ENCODE assay signal across 20 cellular contexts in genomic region chr12:47850153-47851084, GRCh38. TPM values are rescaled to one million over a fixed set of nuclear protein-coding genes. Genes with fewer than 3 reads are reported as not detected.
A peak's percentile ranks its signal among the peaks of the same experiment; 100 is the strongest.
DNase-seq lines count a peak whose midpoint lies in the region; ATAC-seq, FAIRE-seq and TF ChIP-seq lines count a peak whose summit lies in the region.
"Had no signal": no experiment of that assay in that cellular context is flagged by ENCODE, and none has a peak within 500 bp of the region (broad histone marks: within the 10 kb centered on the region; RNA-seq: fewer than 3 reads in every experiment).

No MANE protein-coding gene starts in this region.

- no peak overlapping the region for H3K56ac ChIP-seq in H1 (replicated peaks; ENCODE audit: insufficient read length, low read depth, low read length)

- no peaks in the 10 kb centered on the region for H3K23me2 ChIP-seq in H1 (ENCODE audit: low read depth, low read length)

- H3K14ac ChIP-seq in H1 (ENCODE audit: insufficient read length) = no peak overlapping the region

- H3K9ac ChIP-seq in H1 (replicated peaks in 1 of 4; ENCODE audit: extremely low read depth in 1 of 4, low read depth in 3 of 4, low read length in 3 of 4) = no peak overlapping the region
- H3K9ac ChIP-seq in liver (ENCODE audit: low read depth in 1 of 2, low read length in 2 of 2) = peak overlapping the region in 1 of 2 donors; percentile 10

- no peak for TF ChIP-seq EP300 in H1 (IDR thresholded peaks at IDR 0.05; ENCODE audit: borderline replicate concordance in 1 of 2, low read depth in 2 of 2, low read length in 2 of 2)

- CTCF ChIA-PET in H1 (lab: Charles Lee; ENCODE audit: partially characterized antibody) = interaction anchor here (0.9 to 30.5 kb wide), 11 partner anchors 9 to 332 kb away, joined by 3 to 2001 read pairs (median 5); partner anchors contain the start of genes HDAC7 and SLC48A1

- H3K4ac ChIP-seq in H1 (replicated peaks; ENCODE audit: insufficient read length, low read depth, low read length) = no peak overlapping the region

- peak overlapping the region; percentile 76; the same call in 1 of the 2 replicates for H2AFZ ChIP-seq in H1 (ENCODE audit: low read length)

- no peak overlapping the region for H4K8ac ChIP-seq in H1 (ENCODE audit: extremely low read depth, insufficient read depth, low read length)

- DNase-seq in activated naive CD8-positive, alpha-beta T cell treated with anti-CD3 and anti-CD28 coated beads, Interleukin-2, amount 50 U/mL, for 24 hours = no peak
- DNase-seq in activated naive CD8-positive, alpha-beta T cell treated with anti-CD3 and anti-CD28 coated beads for 36 hours = no peak
- DNase-seq in H1 (ENCODE audit: low read depth in 1 of 2, low spot score in 2 of 2) (no peak), GM19240 (ENCODE audit: insufficient read length, low spot score) (no peak), KBM-7 (no peak)
- DNase-seq: activated naive CD4-positive, alpha-beta T cell; DMS153; GF-D8; heart right ventricle; HFFc6; natural killer cell; NCI-H2029; NCI-H446 treated with DMSO at 0.1 percent for 48 hours; NK-92 treated with Interleukin-12 subunit alpha and Interleukin-12 subunit beta, amount 100 ng/mL, for 24 hours; stimulated activated CD4-positive, alpha-beta T cell treated with anti-CD3 and anti-CD28 coated beads, Interleukin-2, amount 100 ng/mL, for 48 hours had no signal

- no peak overlapping the region for H2BK20ac ChIP-seq in H1 (ENCODE audit: low read length)

- H4K91ac ChIP-seq in H1 (replicated peaks; ENCODE audit: insufficient read length, low read length) = no peak overlapping the region

- H3K27ac Mint-ChIP-seq in activated naive CD8-positive, alpha-beta T cell treated with anti-CD3 and anti-CD28 coated beads, Interleukin-2, amount 50 U/mL, for 24 hours = peak overlapping the region; percentile 12
- no peak overlapping the region for H3K27ac Mint-ChIP-seq in activated naive CD8-positive, alpha-beta T cell treated with anti-CD3 and anti-CD28 coated beads for 36 hours
- H3K27ac Mint-ChIP-seq: HFFc6, natural killer cell had no signal

- no peak overlapping the region for H2BK12ac ChIP-seq in H1 (ENCODE audit: low read depth, low read length)

- H3K4me1 ChIP-seq in H1 (replicated peaks in 1 of 4; ENCODE audit: control insufficient read depth in 3 of 4, insufficient read depth in 4 of 4, low read length in 3 of 4) (peaks cover 0 to 13% (median 5%) of the 10 kb centered on the region in 4 experiments; a peak in 4 of 7 replicates), liver (ENCODE audit: control insufficient read depth in 4 of 4, insufficient read depth in 4 of 4, low read length in 3 of 4) (peaks cover 3 to 42% (median 34%) of the 10 kb centered on the region in 4 donors)

- H4K5ac ChIP-seq in H1 (ENCODE audit: insufficient read length, low read depth, low read length) = no peak overlapping the region

- TF ChIP-seq RAD21 in H1 (IDR thresholded peaks at IDR 0.05 in 1 of 2, conservative IDR thresholded peaks at IDR 0.05 in 1 of 2; ENCODE audit: low read depth in 2 of 2, low read length in 2 of 2) (no peak), liver (IDR thresholded peaks at IDR 0.05) (no peak)

- POLR2A ChIA-PET in H1 (lab: Charles Lee; ENCODE audit: partially characterized antibody) = interaction anchor here (1.1 to 28.4 kb wide), 2 partner anchors 9 to 42 kb away, joined by 3 to 480 read pairs; partner anchors contain the start of gene HDAC7

- FAIRE-seq in H1 (lab: Jason Lieb, UNC) = no peak
- FAIRE-seq: islet of Langerhans, urothelium cell line had no signal

- H3K36me3 Mint-ChIP-seq in activated naive CD8-positive, alpha-beta T cell treated with anti-CD3 and anti-CD28 coated beads, Interleukin-2, amount 50 U/mL, for 24 hours (ENCODE audit: low read depth) = peaks cover 71% of the 10 kb centered on the region
- H3K36me3 Mint-ChIP-seq in activated naive CD8-positive, alpha-beta T cell treated with anti-CD3 and anti-CD28 coated beads for 36 hours = peaks cover 55% of the 10 kb centered on the region
- H3K36me3 Mint-ChIP-seq: natural killer cell had no signal

- H3K4me3 Mint-ChIP-seq in activated naive CD8-positive, alpha-beta T cell treated with anti-CD3 and anti-CD28 coated beads, Interleukin-2, amount 50 U/mL, for 24 hours = no peak overlapping the region
- no peak overlapping the region for H3K4me3 Mint-ChIP-seq in activated naive CD8-positive, alpha-beta T cell treated with anti-CD3 and anti-CD28 coated beads for 36 hours
- H3K4me3 Mint-ChIP-seq: HFFc6, natural killer cell had no signal

- H3K27me3 ChIP-seq in H1 (replicated peaks in 1 of 4; ENCODE audit: control insufficient read depth in 3 of 4, extremely low read depth in 1 of 4, insufficient read depth in 3 of 4, low read length in 3 of 4) = peaks cover 0 to 2% (median 0%) of the 10 kb centered on the region in 4 experiments; a peak in 2 of 7 replicates
- H3K27me3 ChIP-seq in liver (ENCODE audit: control insufficient read depth in 4 of 4, insufficient read depth in 4 of 4, low read length in 3 of 4) = no peaks in the 10 kb centered on the region
- H3K27me3 ChIP-seq: heart right ventricle had no signal

- H4K20me1 ChIP-seq in H1 (replicated peaks in 1 of 2; ENCODE audit: control insufficient read depth in 1 of 2, insufficient read depth in 2 of 2, low read length in 2 of 2) = no peaks in the 10 kb centered on the region

- no peaks in the 10 kb centered on the region; the same call in 1 of the 2 replicates for H3K79me1 ChIP-seq in H1 (ENCODE audit: low read depth, low read length)

- H3K23ac ChIP-seq in H1 (ENCODE audit: insufficient read length) = no peak overlapping the region

- 38% methylated on average over 9 of the region's 12 CpGs; no CpG with 5 or more reads in 1 of the 2 experiments for WGBS in H1 (ENCODE audit: extremely low coverage in 1 of 2, insufficient coverage in 1 of 2, insufficient read length in 1 of 2, insufficient replicate concordance in 2 of 2, low coverage in 1 of 2, low lambda C conversion rate in 2 of 2, missing lambda C conversion rate in 1 of 2), 2 experiments
- WGBS in liver = 43% methylated on average over 12 of the region's 12 CpGs

- H3K36me3 ChIP-seq in H1 (ENCODE audit: control insufficient read depth in 2 of 4, insufficient read depth in 4 of 4, low read length in 3 of 4) = no peaks in the 10 kb centered on the region
- H3K36me3 ChIP-seq in liver (ENCODE audit: control insufficient read depth in 4 of 4, insufficient read depth in 3 of 4, low read depth in 1 of 4, low read length in 3 of 4) = no peaks in the 10 kb centered on the region

- H2BK5ac ChIP-seq in H1 (ENCODE audit: low read depth, low read length) = no peak overlapping the region

- no peaks in the 10 kb centered on the region for H3K9me3 Mint-ChIP-seq in activated naive CD8-positive, alpha-beta T cell treated with anti-CD3 and anti-CD28 coated beads, Interleukin-2, amount 50 U/mL, for 24 hours
- H3K9me3 Mint-ChIP-seq in activated naive CD8-positive, alpha-beta T cell treated with anti-CD3 and anti-CD28 coated beads for 36 hours = no peaks in the 10 kb centered on the region
- H3K9me3 Mint-ChIP-seq: HFFc6, natural killer cell had no signal

- peaks cover 11% of the 10 kb centered on the region for H3K4me1 Mint-ChIP-seq in activated naive CD8-positive, alpha-beta T cell treated with anti-CD3 and anti-CD28 coated beads, Interleukin-2, amount 50 U/mL, for 24 hours
- peaks cover 13% of the 10 kb centered on the region for H3K4me1 Mint-ChIP-seq in activated naive CD8-positive, alpha-beta T cell treated with anti-CD3 and anti-CD28 coated beads for 36 hours
- H3K4me1 Mint-ChIP-seq: natural killer cell had no signal

- no peak for ATAC-seq in activated naive CD8-positive, alpha-beta T cell treated with anti-CD3 and anti-CD28 coated beads, Interleukin-2, amount 50 U/mL, for 24 hours
- no peak for ATAC-seq in GM21723 (IDR thresholded peaks at IDR 0.05; ENCODE audit: unreplicated experiment)
- ATAC-seq in GM19467 (IDR thresholded peaks at IDR 0.05; ENCODE audit: unreplicated experiment) = no peak
- ATAC-seq: natural killer cell had no signal

- H3K4me3 ChIP-seq in H1 (ENCODE audit: extremely low read depth in 1 of 4, insufficient read depth in 2 of 4, low read depth in 3 of 4, low read length in 4 of 4) = no peak overlapping the region
- H3K4me3 ChIP-seq in liver (ENCODE audit: low read depth in 1 of 3, low read length in 3 of 3) = no peak overlapping the region
- H3K4me3 ChIP-seq: heart right ventricle had no signal

- in situ Hi-C loops in KBM-7 (cut with MboI; ENCODE audit: low pct_unique_long_range_greater_than_20kb, low sequenced_read_pairs) = no loop called here

- no peak for TF ChIP-seq CTCF in H1 (IDR thresholded peaks at IDR 0.05; ENCODE audit: control extremely low read depth in 1 of 3, insufficient read depth in 1 of 3, low read depth in 1 of 3, low read length in 3 of 3)
- no peak for TF ChIP-seq CTCF in liver (IDR thresholded peaks at IDR 0.05; ENCODE audit: low read depth, low read length, missing input control)

- no peak overlapping the region; the same call in 1 of the 2 replicates for H3K18ac ChIP-seq in H1 (ENCODE audit: extremely low read depth, low read length)

- no peak for TF ChIP-seq POLR2A in H1 (IDR thresholded peaks at IDR 0.05; ENCODE audit: control extremely low read depth in 1 of 2, low read depth in 2 of 2, low read length in 2 of 2)

- H2BK120ac ChIP-seq in H1 (replicated peaks; ENCODE audit: low read depth, low read length) = no peak overlapping the region

- H3K4me2 ChIP-seq in H1 (ENCODE audit: insufficient read depth in 1 of 2, low read depth in 2 of 2, low read length in 2 of 2) = peak overlapping the region; percentile 1 to 17; a peak in 2 of 4 replicates

- no peaks in the 10 kb centered on the region for H3K79me2 ChIP-seq in H1 (ENCODE audit: control insufficient read depth in 1 of 2, insufficient read depth in 2 of 2, low read length in 2 of 2)

- H3K9me3 ChIP-seq in H1 (ENCODE audit: insufficient read depth in 2 of 2, low read depth in 1 of 2, low read length in 1 of 2) (no peaks in the 10 kb centered on the region), liver (ENCODE audit: control insufficient read depth in 4 of 4, low read length in 3 of 4) (no peaks in the 10 kb centered on the region)
- H3K9me3 ChIP-seq: heart right ventricle had no signal

- no peak overlapping the region for H3K27ac ChIP-seq in H1 (ENCODE audit: low read depth, low read length)
- peak overlapping the region in 1 of 2 donors; percentile 87 for H3K27ac ChIP-seq in liver (ENCODE audit: low read depth in 1 of 2, low read length in 2 of 2)
- H3K27ac ChIP-seq: heart right ventricle had no signal

- H2BK15ac ChIP-seq in H1 (ENCODE audit: low read length) = peak overlapping the region; percentile 32; the same call in 1 of the 2 replicates

- H2AK5ac ChIP-seq in H1 (ENCODE audit: low read depth, low read length) = no peak overlapping the region

- no peaks in the 10 kb centered on the region for H3K27me3 Mint-ChIP-seq in activated naive CD8-positive, alpha-beta T cell treated with anti-CD3 and anti-CD28 coated beads, Interleukin-2, amount 50 U/mL, for 24 hours
- no peaks in the 10 kb centered on the region for H3K27me3 Mint-ChIP-seq in activated naive CD8-positive, alpha-beta T cell treated with anti-CD3 and anti-CD28 coated beads for 36 hours

RNA-seq across cellular contexts. Expression of gene HDAC7, which starts 30.7 kb away (rescaled TPM):
- total RNA-seq in activated naive CD8-positive, alpha-beta T cell treated with anti-CD3 and anti-CD28 coated beads for 36 hours = 100 to 1,000 TPM; 233 to 246 TPM
- 82.0 and 84.9 TPM in 2 replicates for total RNA-seq in H1 (2021; fragmentation: NEBNext Ultra II Directional; extraction: Animal tissue kit (Norgen Biotek cat#: 25700))
- polyA plus RNA-seq in H1 (2011; rRNA removed) (25.5 and 52.0 TPM in 2 replicates), liver (1 to 10 TPM; 3.5 to 7.2 TPM)
- 27.2 TPM for polyA plus RNA-seq in H1 (2011; cell fraction: cytosol; rRNA removed)
- 208 TPM for polyA plus RNA-seq in H1 (2011; cell fraction: nucleus; rRNA removed)
- 46.5 to 68.3 TPM (median 65.5 TPM) in 4 replicates for polyA plus RNA-seq in H1 (2012, experiment 1 of 2)
- polyA plus RNA-seq in H1 (2012, experiment 2 of 2) = 57.8 TPM
- 40.9 TPM for polyA plus RNA-seq in H1 (2013, experiment 1 of 2)
- 38.9 TPM for polyA plus RNA-seq in H1 (2013, experiment 2 of 2)
- polyA minus RNA-seq in H1 (2011; rRNA and poly(A)+ RNA removed) = 11.6 and 23.5 TPM in 2 replicates
- 27.2 TPM for polyA minus RNA-seq in H1 (2011; cell fraction: cytosol; rRNA and poly(A)+ RNA removed)
- 48.1 TPM for polyA minus RNA-seq in H1 (2011; cell fraction: nucleus; rRNA and poly(A)+ RNA removed)
- total RNA-seq in liver = 10 to 100 TPM in 1 of 2 donors, 1 to 10 TPM in 1; 7.1 to 14.7 TPM

RNA-seq across cellular contexts. Expression of gene VDR, which starts 54.4 kb away (rescaled TPM):
- total RNA-seq in activated naive CD8-positive, alpha-beta T cell treated with anti-CD3 and anti-CD28 coated beads for 36 hours = 10 to 100 TPM; 55.8 TPM
- total RNA-seq in H1 (2021; fragmentation: NEBNext Ultra II Directional; extraction: Animal tissue kit (Norgen Biotek cat#: 25700)) = 0.34 and 0.65 TPM in 2 replicates
- polyA plus RNA-seq in H1 (2011; rRNA removed) (0.44 and 0.58 TPM in 2 replicates), liver (under 1 TPM; 0.28 to 0.47 TPM)
- polyA plus RNA-seq in H1 (2011; cell fraction: cytosol; rRNA removed) = 0.23 TPM
- polyA plus RNA-seq in H1 (2011; cell fraction: nucleus; rRNA removed) = 0.33 TPM
- 0.14 to 0.27 TPM (median 0.23 TPM) in 4 replicates for polyA plus RNA-seq in H1 (2012, experiment 1 of 2)
- 0.08 TPM for polyA plus RNA-seq in H1 (2012, experiment 2 of 2)
- polyA plus RNA-seq in H1 (2013, experiment 1 of 2) = 0.28 TPM
- polyA plus RNA-seq in H1 (2013, experiment 2 of 2) = 0.24 TPM
- 0.66 and 0.83 TPM in 2 replicates for polyA minus RNA-seq in H1 (2011; rRNA and poly(A)+ RNA removed)
- polyA minus RNA-seq in H1 (2011; cell fraction: cytosol; rRNA and poly(A)+ RNA removed) = 0.44 TPM
- polyA minus RNA-seq in H1 (2011; cell fraction: nucleus; rRNA and poly(A)+ RNA removed) = 0.60 TPM
- total RNA-seq in liver = under 1 TPM; 0.25 to 0.42 TPM

Comparison
In these comparisons a context has a peak if more than half of its experiments do, and no peak if none do; other contexts are left out.
1. RNA of gene VDR, which starts 54.4 kb away (total RNA-seq): 55.8 TPM in activated naive CD8-positive, alpha-beta T cell treated with anti-CD3 and anti-CD28 coated beads for 36 hours; 0.34 to 0.65 TPM in H1 and 0.25 to 0.42 TPM in liver; every median in the first group is over 10 times any median in the second.